Comparison of ENCODE assay signal across 11 cellular contexts in genomic region chr17:36674278-36674650, GRCh38.
DNase-seq lines count a peak whose midpoint lies in the region; TF ChIP-seq lines count a peak whose summit lies in the region.
"Had no signal": no experiment of that assay in that cellular context is flagged by ENCODE, and none has a peak within 500 bp of the region (broad histone marks: within the 10 kb centered on the region; RNA-seq: fewer than 3 reads in every experiment).

No MANE protein-coding gene starts in this region.

- TF ChIP-seq POLR2A in NB4 (IDR thresholded peaks at IDR 0.05; ENCODE audit: extremely low read depth, insufficient read length): no peak

- H3K9me3 ChIP-seq in MM.1S (replicated peaks; ENCODE audit: insufficient read depth, low read length): no peaks in the 10 kb centered on the region
- H3K9me3 ChIP-seq: body of pancreas had no signal

- H3K27me3 Mint-ChIP-seq in activated naive CD4-positive, alpha-beta T cell treated with anti-CD3 and anti-CD28 coated beads, Interleukin-2, amount 50 U/mL, for 24 hours: no peaks in the 10 kb centered on the region

- peaks cover 42% of the 10 kb centered on the region for H3K4me1 Mint-ChIP-seq in activated naive CD4-positive, alpha-beta T cell treated with anti-CD3 and anti-CD28 coated beads, Interleukin-2, amount 50 U/mL, for 24 hours

- DNase-seq in NB4 (ENCODE audit: low read depth): peak; percentile 15
- peak; percentile 22 to 31 for DNase-seq in activated CD4-positive, alpha-beta T cell treated with anti-CD3 and anti-CD28 coated beads for 4 hours
- peak; percentile 9 for DNase-seq in stimulated activated CD8-positive, alpha-beta memory T cell treated with anti-CD3 and anti-CD28 coated beads, Interleukin-4, amount 100 ng/mL, for 24 hours (ENCODE audit: low read depth)
- no peak for DNase-seq in DMS153 (lab: John Stamatoyannopoulos, UW)
- no peak for DNase-seq in NCI-H187 treated with DMSO at 0.1 percent for 48 hours (lab: John Stamatoyannopoulos, UW)
- no peak for DNase-seq in cerebellar cortex (ENCODE audit: low spot score)
- DNase-seq in MM.1S: no peak
- DNase-seq: body of pancreas, substantia nigra had no signal

- H2AFZ ChIP-seq in MM.1S (ENCODE audit: low read length): no peak overlapping the region

- no peak overlapping the region for H3K4me2 ChIP-seq in MM.1S (ENCODE audit: low read depth, low read length)

- H3K79me2 ChIP-seq in MM.1S (ENCODE audit: low read length): no peaks in the 10 kb centered on the region

- H3K27me3 ChIP-seq in MM.1S (replicated peaks; ENCODE audit: insufficient read depth, low read length): peaks cover 4% of the 10 kb centered on the region; the same call in 1 of the 2 replicates
- H3K27me3 ChIP-seq: body of pancreas had no signal

- no peak overlapping the region for H3K4me3 Mint-ChIP-seq in activated naive CD4-positive, alpha-beta T cell treated with anti-CD3 and anti-CD28 coated beads, Interleukin-2, amount 50 U/mL, for 24 hours

- no peaks in the 10 kb centered on the region for H3K36me3 ChIP-seq in MM.1S (replicated peaks; ENCODE audit: insufficient read depth, low read length)

- no peaks in the 10 kb centered on the region for H4K20me1 ChIP-seq in MM.1S (ENCODE audit: insufficient read depth, low read length)

- no peak overlapping the region for H3K9ac ChIP-seq in MM.1S (ENCODE audit: low read length)

- H3K4me1 ChIP-seq in MM.1S (ENCODE audit: low read length): peaks cover 15% of the 10 kb centered on the region
- H3K4me1 ChIP-seq: body of pancreas had no signal

- no peaks in the 10 kb centered on the region for H3K36me3 Mint-ChIP-seq in activated naive CD4-positive, alpha-beta T cell treated with anti-CD3 and anti-CD28 coated beads, Interleukin-2, amount 50 U/mL, for 24 hours

- H3K9me3 Mint-ChIP-seq in activated naive CD4-positive, alpha-beta T cell treated with anti-CD3 and anti-CD28 coated beads, Interleukin-2, amount 50 U/mL, for 24 hours: no peaks in the 10 kb centered on the region

- H3K4me3 ChIP-seq in NB4 (ENCODE audit: low read depth, low read length): no peak overlapping the region
- H3K4me3 ChIP-seq in MM.1S (ENCODE audit: low read length): no peak overlapping the region
- H3K4me3 ChIP-seq: body of pancreas, K562 had no signal

- H3K9me2 ChIP-seq in MM.1S (replicated peaks; ENCODE audit: insufficient read depth, low read length): no peaks in the 10 kb centered on the region

- peaks cover 7% of the 10 kb centered on the region; the same call in 1 of the 2 replicates for H3F3A ChIP-seq in MM.1S (ENCODE audit: insufficient read depth, low read length)

- H3K27ac Mint-ChIP-seq in activated naive CD4-positive, alpha-beta T cell treated with anti-CD3 and anti-CD28 coated beads, Interleukin-2, amount 50 U/mL, for 24 hours: peak overlapping the region; percentile 87

- no peak for TF ChIP-seq CTCF in NB4 (IDR thresholded peaks at IDR 0.05; ENCODE audit: low read depth, low read length)
- no peak for TF ChIP-seq CTCF in MM.1S (IDR thresholded peaks at IDR 0.05; ENCODE audit: low read length)

- H3K27ac ChIP-seq in MM.1S (ENCODE audit: low read length): no peak overlapping the region
- H3K27ac ChIP-seq: body of pancreas had no signal

Comparison
In these comparisons a context has a peak if more than half of its experiments do, and no peak if none do; other contexts are left out.
1. DNase-seq: peak in NB4 (single experiment), activated CD4-positive, alpha-beta T cell treated with anti-CD3 and anti-CD28 coated beads for 4 hours (2 of 2) and stimulated activated CD8-positive, alpha-beta memory T cell treated with anti-CD3 and anti-CD28 coated beads, Interleukin-4, amount 100 ng/mL, for 24 hours (single experiment); none in DMS153 (single experiment), NCI-H187 treated with DMSO at 0.1 percent for 48 hours (single experiment), cerebellar cortex (single experiment) and MM.1S (single experiment).